In the genomic region with DNA sequence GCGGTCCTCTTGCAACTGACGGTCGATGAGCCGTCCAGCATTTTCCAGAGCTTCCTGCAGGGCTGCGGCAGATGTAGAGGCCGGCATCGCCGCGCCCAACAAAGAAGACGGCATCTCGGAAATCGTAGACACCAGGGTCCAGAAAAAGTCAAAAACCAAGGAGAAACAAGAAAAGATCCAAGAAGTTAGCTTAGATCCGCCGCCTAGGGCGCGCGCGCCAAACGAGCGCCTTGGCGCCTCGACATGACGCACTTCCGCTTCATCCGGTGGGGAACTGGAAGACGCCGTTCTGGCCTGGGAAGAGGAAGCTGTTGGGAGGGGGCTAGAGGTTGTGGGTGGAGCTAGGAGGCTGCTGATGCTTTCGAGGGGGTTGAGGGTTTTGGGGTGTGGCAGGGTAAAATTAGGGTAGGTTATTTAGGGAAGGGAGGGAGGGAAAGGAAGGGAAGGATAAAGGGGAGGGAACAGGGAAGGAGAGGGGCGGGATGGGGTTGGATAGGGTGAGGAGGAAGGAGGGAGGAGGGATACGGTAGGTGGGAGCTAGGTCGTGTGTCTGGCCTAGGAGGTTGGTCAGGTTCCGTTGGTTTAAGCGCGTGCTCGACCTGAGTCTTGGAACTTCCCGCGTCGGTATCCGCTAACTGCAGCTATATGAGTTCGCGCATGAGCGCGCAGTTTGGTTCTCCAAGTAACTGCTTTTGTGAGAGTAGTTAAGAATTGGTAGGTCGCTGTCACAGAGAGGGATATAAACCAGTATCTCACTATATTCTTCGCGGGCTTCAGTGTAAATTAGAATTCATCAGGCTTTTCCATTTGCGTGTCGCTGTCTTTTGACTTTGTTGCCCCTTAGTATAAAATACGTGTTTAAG, we compare ENCODE assay signal across 8 cellular contexts. TPM values are rescaled to one million over a fixed set of nuclear protein-coding genes. Genes with fewer than 3 reads are reported as not detected.
DNase-seq lines count a peak whose midpoint lies in the region; ATAC-seq and TF ChIP-seq lines count a peak whose summit lies in the region.

A gene (minus strand): TSS at position 243 of the 863 bp plus-strand sequence. CDS start 129 bp downstream, at position 114.

- TF ChIP-seq CTCF in GM10248 (IDR thresholded peaks at IDR 0.05; ENCODE audit: control extremely low read depth, extremely low read depth, low read depth, missing control alignments): no peak
- TF ChIP-seq CTCF in osteoblast (IDR thresholded peaks at IDR 0.05; ENCODE audit: extremely low read depth, low read depth, low read length): no peak
- TF ChIP-seq CTCF in thoracic aorta (IDR thresholded peaks at IDR 0.05): no peak

- peaks cover 46% of the 10 kb centered on the region for H3K79me2 ChIP-seq in osteoblast (ENCODE audit: insufficient read depth, low read length)

- H3K4me3 ChIP-seq in osteoblast (ENCODE audit: insufficient read depth, low read length) (peak within 1 kb of the TSS; percentile 94), thoracic aorta (peak within 1 kb of the TSS; percentile 87)

- peaks cover 14% of the 10 kb centered on the region for H3K4me1 ChIP-seq in osteoblast (ENCODE audit: insufficient read depth, low read length)
- H3K4me1 ChIP-seq in thoracic aorta (ENCODE audit: control insufficient read depth in 1 of 2, low read depth in 2 of 2): peaks cover 12 to 26% of the 10 kb centered on the region in 2 donors

- peak; percentile 92 for ATAC-seq in HG02610 (IDR thresholded peaks at IDR 0.05; ENCODE audit: unreplicated experiment)
- peak; percentile 96 to 98 for ATAC-seq in activated naive CD4-positive, alpha-beta T cell treated with anti-CD3 and anti-CD28 coated beads, Interleukin-2, amount 50 U/mL, for 72 hours
- ATAC-seq in thoracic aorta (ENCODE audit: insufficient number of reproducible peaks, low FRiP score, low read depth): peak; percentile 95

- no peaks in the 10 kb centered on the region for H3K36me3 ChIP-seq in osteoblast (ENCODE audit: insufficient read depth, low read length)
- no peaks in the 10 kb centered on the region for H3K36me3 ChIP-seq in thoracic aorta

- peak within 1 kb of the TSS; percentile 98 for H2AFZ ChIP-seq in osteoblast (ENCODE audit: low read length)

- H3K27ac Mint-ChIP-seq in activated naive CD4-positive, alpha-beta T cell treated with anti-CD3 and anti-CD28 coated beads, Interleukin-2, amount 50 U/mL, for 72 hours: peak within 1 kb of the TSS; percentile 92 to 98

- DNase-seq in GM10248 (ENCODE audit: extremely low spot score) (peak; percentile 93), NCI-H1092 treated with DMSO at 0.1 percent for 48 hours (lab: John Stamatoyannopoulos, UW) (peak; percentile 97), SKM-1 (lab: John Stamatoyannopoulos, UW; ENCODE audit: unreplicated experiment) (peak; percentile 80), glomerular visceral epithelial cell (ENCODE audit: extremely low spot score) (peak; percentile 98), osteoblast (ENCODE audit: insufficient read length, low spot score, missing footprints) (peak; percentile 94), thoracic aorta (ENCODE audit: low spot score) (peak; percentile 81)
- DNase-seq in activated naive CD4-positive, alpha-beta T cell treated with anti-CD3 and anti-CD28 coated beads, Interleukin-2, amount 50 U/mL, for 72 hours (ENCODE audit: low spot score in 2 of 2): peak; percentile 83 to 89

- CTCF ChIA-PET in GM10248 (lab: Yijun Ruan, JAX): interaction anchor here (1.4 to 2.0 kb wide), 3 partner anchors 8 to 633 kb away, joined by 3 to 8 read pairs (median 3); a partner anchor contains a TSS

- no peaks in the 10 kb centered on the region for H3K9me3 ChIP-seq in osteoblast (ENCODE audit: low read depth, low read length)
- no peaks in the 10 kb centered on the region for H3K9me3 ChIP-seq in thoracic aorta

- peak within 1 kb of the TSS; percentile 98 for H3K4me2 ChIP-seq in osteoblast (ENCODE audit: insufficient read depth, low read length)

- H3K27me3 ChIP-seq in osteoblast (ENCODE audit: insufficient read depth, low read length) (no peaks in the 10 kb centered on the region), thoracic aorta (replicated peaks; ENCODE audit: insufficient read depth) (no peaks in the 10 kb centered on the region)

- peaks cover 24 to 25% of the 10 kb centered on the region in 2 donors for H3K36me3 Mint-ChIP-seq in activated naive CD4-positive, alpha-beta T cell treated with anti-CD3 and anti-CD28 coated beads, Interleukin-2, amount 50 U/mL, for 72 hours

- H3K9me3 Mint-ChIP-seq in activated naive CD4-positive, alpha-beta T cell treated with anti-CD3 and anti-CD28 coated beads, Interleukin-2, amount 50 U/mL, for 72 hours: no peaks in the 10 kb centered on the region

- H3K27ac ChIP-seq in osteoblast (ENCODE audit: low read depth, low read length) (peak within 1 kb of the TSS; percentile 80), thoracic aorta (peak within 1 kb of the TSS; percentile 73 to 78)

- POLR2A ChIA-PET in GM10248 (lab: Yijun Ruan, JAX): interaction anchor here (0.7 to 1.5 kb wide), 4 partner anchors 8 to 353 kb away, joined by 3 to 13 read pairs (median 4); a partner anchor contains a TSS

- peaks cover 6% of the 10 kb centered on the region for H4K20me1 ChIP-seq in osteoblast (ENCODE audit: insufficient read depth, low read length)

RNA-seq across cellular contexts. Expression of the gene that starts here (rescaled TPM):
- total RNA-seq in activated naive CD4-positive, alpha-beta T cell treated with anti-CD3 and anti-CD28 coated beads, Interleukin-2, amount 50 U/mL, for 72 hours: 10 to 100 TPM; 78.4 to 90.6 TPM
- total RNA-seq in osteoblast (25.0 and 32.4 TPM in 2 replicates), thoracic aorta (10 to 100 TPM; 14.8 to 30.8 TPM)

Comparison
In these comparisons a context has a peak if more than half of its experiments do, and no peak if none do; other contexts are left out.
1. Peak in every context shown above with its lines: DNase-seq, ATAC-seq, H3K4me3 ChIP-seq and H3K27ac ChIP-seq.